Comparison of ENCODE assay signal across 8 cellular contexts in genomic region chr19:54102421-54103169, GRCh38. TPM values are rescaled to one million over a fixed set of nuclear protein-coding genes. Genes with fewer than 3 reads are reported as not detected.
DNase-seq lines count a peak whose midpoint lies in the region; ATAC-seq and TF ChIP-seq lines count a peak whose summit lies in the region.

Gene NDUFA3 (plus strand): TSS chr19:54102855. CDS start chr19:54102879, 24 bp downstream.

- peaks cover 22% of the 10 kb centered on the region for H3K4me1 Mint-ChIP-seq in activated CD4-positive, alpha-beta T cell treated with anti-CD3 and anti-CD28 coated beads, Interleukin-2, amount 10 ng/mL, durations not matched to agents 24 days and 14 days

- H3K36me3 ChIP-seq in BJ (ENCODE audit: control insufficient read depth, insufficient read depth, low read length) = peaks cover 8% of the 10 kb centered on the region

- DNase-seq in BJ (ENCODE audit: low read depth) = peak; percentile 86
- DNase-seq in NCI-H526 treated with DMSO at 0.1 percent for 48 hours (lab: John Stamatoyannopoulos, UW) = peak; percentile 98
- DNase-seq in activated CD4-positive, alpha-beta T cell treated with anti-CD3 and anti-CD28 coated beads, Interleukin-2, amount 10 ng/mL, durations not matched to agents 24 days and 14 days = peak; percentile 99
- DNase-seq in coronary artery (ENCODE audit: low spot score) = peak; percentile 98
- DNase-seq in stimulated activated CD4-positive, alpha-beta T cell treated with anti-CD3 and anti-CD28 coated beads, Interleukin-1b, Interleukin-23, amount 100 ng/mL, for 4 hours (ENCODE audit: low read depth in 2 of 2) = peak; percentile 91 to 95

- H3K27me3 ChIP-seq in BJ (ENCODE audit: control insufficient read depth, insufficient read depth, low read length) = no peaks in the 10 kb centered on the region
- no peaks in the 10 kb centered on the region for H3K27me3 ChIP-seq in layer of hippocampus (ENCODE audit: control insufficient read depth, insufficient read depth, low read length)

- H3K27ac ChIP-seq in coronary artery (peak within 1 kb of the TSS; percentile 80 to 82), layer of hippocampus (ENCODE audit: low read depth, low read length) (peak within 1 kb of the TSS; percentile 65)

- TF ChIP-seq CTCF in BJ (IDR thresholded peaks at IDR 0.05; ENCODE audit: insufficient read depth, low read depth, low read length) (no peak), coronary artery (IDR thresholded peaks at IDR 0.05) (no peak)

- peak within 1 kb of the TSS; percentile 99 for H3K4me3 Mint-ChIP-seq in activated CD4-positive, alpha-beta T cell treated with anti-CD3 and anti-CD28 coated beads, Interleukin-2, amount 10 ng/mL, durations not matched to agents 24 days and 14 days

- H3K4me3 ChIP-seq in BJ (ENCODE audit: low read depth, low read length) (peak within 1 kb of the TSS; percentile 76), coronary artery (peak within 1 kb of the TSS; percentile 95)

- H3K9me3 Mint-ChIP-seq in activated CD4-positive, alpha-beta T cell treated with anti-CD3 and anti-CD28 coated beads, Interleukin-2, amount 10 ng/mL, durations not matched to agents 24 days and 14 days = no peaks in the 10 kb centered on the region

- peaks cover 26% of the 10 kb centered on the region for H3K36me3 Mint-ChIP-seq in activated CD4-positive, alpha-beta T cell treated with anti-CD3 and anti-CD28 coated beads, Interleukin-2, amount 10 ng/mL, durations not matched to agents 24 days and 14 days (ENCODE audit: low read depth)

- intact Hi-C loops in activated CD4-positive, alpha-beta T cell treated with anti-CD3 and anti-CD28 coated beads, Interleukin-2, amount 10 ng/mL, durations not matched to agents 24 days and 14 days (cut with micrococcal nuclease) = loop anchor here (1.0 to 5.0 kb wide), 5 partner anchors 13 to 582 kb away; partner anchors contain the start of genes CNOT3, LENG1, MYADM and PRPF31

- CTCF ChIA-PET in BJ (lab: Yijun Ruan, JAX) = no interaction called here

- H3K27me3 Mint-ChIP-seq in activated CD4-positive, alpha-beta T cell treated with anti-CD3 and anti-CD28 coated beads, Interleukin-2, amount 10 ng/mL, durations not matched to agents 24 days and 14 days = no peaks in the 10 kb centered on the region

- peak within 1 kb of the TSS; percentile 97 for H3K27ac Mint-ChIP-seq in activated CD4-positive, alpha-beta T cell treated with anti-CD3 and anti-CD28 coated beads, Interleukin-2, amount 10 ng/mL, durations not matched to agents 24 days and 14 days

- POLR2A ChIA-PET in BJ (lab: Charles Lee) = no interaction called here

- ATAC-seq in GM19324 (IDR thresholded peaks at IDR 0.05; ENCODE audit: low FRiP score, unreplicated experiment) (peak; percentile 97), HG03469 (IDR thresholded peaks at IDR 0.05; ENCODE audit: unreplicated experiment) (peak; percentile 94)

RNA-seq across cellular contexts. Expression of gene NDUFA3, which starts in this region (rescaled TPM):
- polyA plus RNA-seq in BJ (2011; rRNA removed) = 26.6 and 45.8 TPM in 2 replicates
- 168 and 237 TPM in 2 replicates for polyA minus RNA-seq in BJ (2011; rRNA and poly(A)+ RNA removed)
- 105 and 131 TPM in 2 replicates for total RNA-seq in activated CD4-positive, alpha-beta T cell treated with anti-CD3 and anti-CD28 coated beads, Interleukin-2, amount 10 ng/mL, durations not matched to agents 24 days and 14 days

Comparison
In these comparisons a context has a peak if more than half of its experiments do, and no peak if none do; other contexts are left out.
1. Peak in every context shown above with its lines: DNase-seq, ATAC-seq, H3K4me3 ChIP-seq and H3K27ac ChIP-seq.